In genomic region chr2:237864940-237865622, GRCh38 we compare ENCODE assay signal across 9 cellular contexts. TPM values are rescaled to one million over a fixed set of nuclear protein-coding genes. Genes with fewer than 3 reads are reported as not detected.
DNase-seq lines count a peak whose midpoint lies in the region; ATAC-seq and TF ChIP-seq lines count a peak whose summit lies in the region.
"Had no signal": no experiment of that assay in that cellular context is flagged by ENCODE, and none has a peak within 500 bp of the region (broad histone marks: within the 10 kb centered on the region; RNA-seq: fewer than 3 reads in every experiment).

No MANE protein-coding gene starts in this region.

- peak overlapping the region; percentile 51 for H3K27ac ChIP-seq in SJCRH30
- peak overlapping the region; percentile 41 for H3K27ac ChIP-seq in foreskin keratinocyte

- no peak overlapping the region for H3K4me3 ChIP-seq in SJCRH30

- H3K27ac Mint-ChIP-seq in progenitor cell of endocrine pancreas, result peak overlapping the region; percentile 54

- peak; percentile 73 for DNase-seq in EL
- DNase-seq in SJCRH30, result peak in 1 of 2 experiments; percentile 22
- peak; percentile 51 to 78 for DNase-seq in foreskin keratinocyte
- DNase-seq in progenitor cell of endocrine pancreas (ENCODE audit: low spot score, unreplicated experiment), result no peak
- no peak for DNase-seq in activated CD4-positive, alpha-beta T cell treated with anti-CD3 and anti-CD28 coated beads for 1 hour
- DNase-seq in NCI-H748 treated with DMSO at 0.1 percent for 48 hours (lab: John Stamatoyannopoulos, UW), result no peak
- DNase-seq in medulla oblongata (ENCODE audit: extremely low spot score), result no peak
- DNase-seq in stimulated activated naive CD4-positive, alpha-beta T cell (lab: John Stamatoyannopoulos, UW), result no peak

- peaks cover 22% of the 10 kb centered on the region for H3K4me1 ChIP-seq in SJCRH30
- H3K4me1 ChIP-seq in foreskin keratinocyte, result peaks cover 22% of the 10 kb centered on the region

- peaks cover 4% of the 10 kb centered on the region for H3K36me3 Mint-ChIP-seq in progenitor cell of endocrine pancreas (ENCODE audit: insufficient read depth)

- no peaks in the 10 kb centered on the region for H3K36me3 ChIP-seq in SJCRH30

- H3K27me3 ChIP-seq in SJCRH30, result no peaks in the 10 kb centered on the region
- no peaks in the 10 kb centered on the region for H3K27me3 ChIP-seq in foreskin keratinocyte

- no peak overlapping the region for H3K4me3 Mint-ChIP-seq in progenitor cell of endocrine pancreas (ENCODE audit: low read depth)
- H3K4me3 Mint-ChIP-seq: central memory CD8-positive, alpha-beta T cell had no signal

- peak; percentile 79 for ATAC-seq in foreskin keratinocyte

- no peaks in the 10 kb centered on the region for H3K27me3 Mint-ChIP-seq in progenitor cell of endocrine pancreas

- H3K9me3 ChIP-seq in SJCRH30 (replicated peaks), result no peaks in the 10 kb centered on the region

- peaks cover 52% of the 10 kb centered on the region for H3K4me1 Mint-ChIP-seq in progenitor cell of endocrine pancreas (ENCODE audit: low read depth)
- H3K4me1 Mint-ChIP-seq: central memory CD8-positive, alpha-beta T cell had no signal

- no peaks in the 10 kb centered on the region for H3K9me3 Mint-ChIP-seq in progenitor cell of endocrine pancreas (ENCODE audit: low read depth)
- H3K9me3 Mint-ChIP-seq: central memory CD8-positive, alpha-beta T cell had no signal

- no peak for TF ChIP-seq CTCF in foreskin keratinocyte (conservative IDR thresholded peaks at IDR 0.05)
- TF ChIP-seq CTCF in progenitor cell of endocrine pancreas (IDR thresholded peaks at IDR 0.05; ENCODE audit: unreplicated experiment), result no peak

RNA-seq across cellular contexts. Expression of gene RAMP1, which starts 5.7 kb away (rescaled TPM):
- not detected in 2 replicates for total RNA-seq in SJCRH30 (2014; rRNA removed; shearing (Covaris generic))
- total RNA-seq in foreskin keratinocyte, result 3.4 and 4.3 TPM in 2 replicates
- 5.4 and 7.4 TPM in 2 replicates for polyA plus RNA-seq in foreskin keratinocyte
- 90.1 and 105 TPM in 2 replicates for total RNA-seq in progenitor cell of endocrine pancreas

Comparison
In these comparisons a context has a peak if more than half of its experiments do, and no peak if none do; other contexts are left out.
1. DNase-seq: peak in EL (single experiment) and foreskin keratinocyte (2 of 2); none in progenitor cell of endocrine pancreas (single experiment), activated CD4-positive, alpha-beta T cell treated with anti-CD3 and anti-CD28 coated beads for 1 hour (single experiment), NCI-H748 treated with DMSO at 0.1 percent for 48 hours (single experiment), medulla oblongata (single experiment) and stimulated activated naive CD4-positive, alpha-beta T cell (0 of 6).
2. RNA of gene RAMP1, which starts 5.7 kb away (total RNA-seq): 90.1 to 105 TPM in progenitor cell of endocrine pancreas; 3.4 to 4.3 TPM in foreskin keratinocyte and not detected in SJCRH30; every median in the first group is over 10 times any median in the second.